In the genomic region with DNA sequence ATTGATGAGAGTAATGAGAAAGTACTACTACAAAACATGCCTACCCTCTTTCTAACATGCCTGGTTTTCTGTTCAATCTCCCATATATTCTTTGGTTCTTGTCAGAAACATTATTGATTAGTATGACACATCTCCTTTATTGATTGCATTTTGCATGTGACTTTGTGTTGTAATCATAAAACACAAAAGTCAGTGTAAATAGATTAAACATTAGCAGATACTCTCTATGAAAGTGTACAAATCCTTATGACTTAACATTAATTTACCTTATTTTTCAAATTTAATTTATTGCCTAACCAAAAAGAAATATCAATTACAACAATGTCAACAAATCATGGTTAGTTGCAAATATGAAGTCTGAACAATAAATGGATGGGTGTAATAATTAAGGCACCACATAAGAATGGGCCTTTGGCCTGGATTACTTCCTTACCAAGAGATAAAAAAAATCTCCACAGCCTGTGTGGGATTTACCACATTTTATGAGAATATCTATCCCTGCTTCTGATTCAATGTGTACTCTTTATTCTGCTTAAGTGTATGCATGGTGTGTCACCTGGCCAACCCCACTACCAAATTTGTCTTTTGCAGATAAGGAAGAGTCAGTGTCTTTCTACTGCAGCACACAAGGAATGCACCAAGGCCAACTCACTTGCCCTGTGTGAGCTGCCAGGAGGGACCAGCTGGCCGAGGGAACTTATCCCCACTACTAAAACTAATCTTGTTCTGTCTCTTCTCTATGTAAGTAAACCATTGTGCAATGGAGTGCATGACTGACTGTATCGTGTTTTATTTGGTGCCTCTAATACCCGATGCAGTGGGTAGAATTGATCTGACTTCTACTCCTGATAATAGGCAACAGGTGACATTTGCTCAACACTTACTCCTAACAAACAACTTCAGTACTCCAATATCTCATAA, we compare ENCODE assay signal across 32 cellular contexts.
"Had no signal": no experiment of that assay in that cellular context is flagged by ENCODE, and none has a peak within 500 bp of the region (broad histone marks: within the 10 kb centered on the region; RNA-seq: fewer than 3 reads in every experiment).

No MANE protein-coding gene starts in this region.

- H2AFZ ChIP-seq: hepatocyte had no signal

- H3K27me3 ChIP-seq: adrenal gland, body of pancreas, esophagus muscularis mucosa, foreskin keratinocyte, gastrocnemius medialis, heart right ventricle, hepatocyte had no signal

- DNase-seq: activated B cell treated with CpG ODN at 0.5 μM for 24 hours; activated CD4-positive, alpha-beta T cell treated with anti-CD3 and anti-CD28 coated beads for 48 hours; activated CD4-positive, alpha-beta T cell treated with anti-CD3 and anti-CD28 coated beads, Interleukin-2, amount 50 U/mL, for 1 hour; activated CD4-positive, alpha-beta T cell treated with anti-CD3 and anti-CD28 coated beads, Interleukin-2, amount 50 U/mL, for 48 hours; activated CD8-positive, alpha-beta memory T cell treated with anti-CD3 and anti-CD28 coated beads, Interleukin-2, amount 10 ng/mL, durations not matched to agents 7 days and 5 days; activated CD8-positive, alpha-beta memory T cell treated with anti-CD3 and anti-CD28 coated beads, Interleukin-2, amount 50 U/mL, for 4 hours; activated CD8-positive, alpha-beta T cell treated with anti-CD3 and anti-CD28 coated beads, Interleukin-2, amount 10 ng/mL, durations not matched to agents 7 days and 5 days; activated effector memory CD4-positive, alpha-beta T cell treated with anti-CD3 and anti-CD28 coated beads, Interleukin-2, amount 50 U/mL, for 16 hours; activated naive CD4-positive, alpha-beta T cell treated with anti-CD3 and anti-CD28 coated beads for 36 hours; activated naive CD8-positive, alpha-beta T cell treated with anti-CD3 and anti-CD28 coated beads for 36 hours; activated naive CD8-positive, alpha-beta T cell treated with anti-CD3 and anti-CD28 coated beads, Interleukin-2, amount 50 U/mL, for 24 hours; activated T-cell treated with anti-CD3 and anti-CD28 coated beads, Interleukin-2, amount 50 U/mL, for 1 hour; activated T-cell treated with anti-CD3 and anti-CD28 coated beads, Interleukin-2, amount 50 U/mL, for 48 hours; adrenal gland; amygdala; aorta; body of pancreas; caudate nucleus; cortex of kidney; dermis blood vessel endothelial cell; effector CD4-positive, alpha-beta T cell; effector memory CD8-positive, alpha-beta T cell; erythroblast; foreskin keratinocyte; gastrocnemius medialis; heart right ventricle; T1000; WERI-Rb-1 had no signal

- H3K4me2 ChIP-seq: hepatocyte had no signal

- H3K9me3 ChIP-seq: adrenal gland, body of pancreas, esophagus muscularis mucosa, gastrocnemius medialis had no signal

- H3K4me1 ChIP-seq: adrenal gland, body of pancreas, esophagus muscularis mucosa, foreskin keratinocyte, gastrocnemius medialis, heart right ventricle had no signal

- H3K79me2 ChIP-seq: hepatocyte had no signal

- ATAC-seq: activated CD4-positive, CD25-positive, alpha-beta regulatory T cell treated with anti-CD3 and anti-CD28 coated beads, Interleukin-2, amount 50 U/mL, for 24 hours; activated CD8-positive, alpha-beta memory T cell treated with anti-CD3 and anti-CD28 coated beads, Interleukin-2, amount 10 ng/mL, durations not matched to agents 7 days and 5 days; activated CD8-positive, alpha-beta T cell treated with anti-CD3 and anti-CD28 coated beads, Interleukin-2, amount 10 ng/mL, durations not matched to agents 7 days and 5 days; activated naive CD8-positive, alpha-beta T cell treated with anti-CD3 and anti-CD28 coated beads, Interleukin-2, amount 50 U/mL, for 24 hours; body of pancreas; effector memory CD8-positive, alpha-beta T cell; foreskin keratinocyte; gastrocnemius medialis; heart right ventricle had no signal

- H3K4me3 ChIP-seq: adrenal gland, body of pancreas, esophagus muscularis mucosa, gastrocnemius medialis, heart right ventricle, hepatocyte had no signal

- FAIRE-seq: colon had no signal

- H3K36me3 ChIP-seq: adrenal gland, esophagus muscularis mucosa, gastrocnemius medialis, heart right ventricle, WERI-Rb-1 had no signal

- H3K27ac ChIP-seq: adrenal gland, body of pancreas, esophagus muscularis mucosa, foreskin keratinocyte, gastrocnemius medialis, heart right ventricle, hepatocyte, WERI-Rb-1 had no signal
